Comparison of ENCODE assay signal across 14 cellular contexts in the genomic region with DNA sequence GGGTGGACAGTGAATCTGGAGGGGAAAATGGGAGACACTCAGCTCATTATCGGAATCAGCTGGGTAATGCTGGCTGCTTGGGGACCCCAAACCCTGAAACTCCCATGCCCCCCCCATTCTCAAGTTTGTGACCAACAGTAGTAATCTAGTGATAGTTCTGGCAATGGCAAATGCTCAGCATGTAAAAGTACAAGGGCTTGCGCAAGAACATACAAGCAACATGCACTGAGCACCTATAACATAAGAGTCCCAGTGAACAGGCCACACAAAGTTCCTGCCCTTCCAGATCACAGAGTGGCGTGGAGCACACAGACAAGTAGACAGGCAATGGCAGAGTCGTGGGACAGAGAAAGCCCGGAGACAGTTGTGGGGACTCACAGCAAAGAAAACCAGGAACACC.
"Had no signal": no experiment of that assay in that cellular context is flagged by ENCODE, and none has a peak within 500 bp of the region (broad histone marks: within the 10 kb centered on the region; RNA-seq: fewer than 3 reads in every experiment).

No MANE protein-coding gene starts in this region.

- H3K36me3 ChIP-seq: esophagus squamous epithelium, vagina had no signal

- DNase-seq: activated CD4-positive, alpha-beta T cell treated with anti-CD3 and anti-CD28 coated beads, Interleukin-2, amount 10 ng/mL, durations not matched to agents 7 days and 5 days; activated CD8-positive, alpha-beta memory T cell treated with anti-CD3 and anti-CD28 coated beads, Interleukin-2, amount 50 U/mL, for 48 hours; activated gamma-delta T cell treated with Interleukin-2 at 50 U/mL for 16 hours; activated naive CD8-positive, alpha-beta T cell treated with anti-CD3 and anti-CD28 coated beads, Interleukin-2, amount 10 ng/mL, durations not matched to agents 7 days and 5 days; activated T-cell treated with anti-CD3 and anti-CD28 coated beads, Interleukin-2, amount 50 U/mL, for 72 hours; cerebellar nuclear complex; effector CD8-positive, alpha-beta T cell; esophagus squamous epithelium; glutamatergic neuron; hypothalamus; stimulated activated CD4-positive, alpha-beta T cell treated with anti-CD3 and anti-CD28 coated beads, Interleukin-2, amount 100 ng/mL, for 48 hours had no signal

- ATAC-seq: activated T-cell treated with anti-CD3 and anti-CD28 coated beads, Interleukin-2, amount 50 U/mL, for 72 hours; stimulated activated memory B cell treated with anti-CD40 and anti-IgM and Interleukin-4, amounts not matched to agents 10 μg/mL and 1 μg/mL and 100 μg/mL, for 72 hours had no signal

- H3K9me3 Mint-ChIP-seq: activated CD4-positive, alpha-beta T cell treated with anti-CD3 and anti-CD28 coated beads, Interleukin-2, amount 10 ng/mL, durations not matched to agents 7 days and 5 days; activated naive CD8-positive, alpha-beta T cell treated with anti-CD3 and anti-CD28 coated beads, Interleukin-2, amount 10 ng/mL, durations not matched to agents 7 days and 5 days; activated T-cell treated with anti-CD3 and anti-CD28 coated beads, Interleukin-2, amount 50 U/mL, for 72 hours had no signal

- H3K9me3 ChIP-seq: esophagus squamous epithelium, vagina had no signal

- H3K36me3 Mint-ChIP-seq: activated naive CD8-positive, alpha-beta T cell treated with anti-CD3 and anti-CD28 coated beads, Interleukin-2, amount 10 ng/mL, durations not matched to agents 7 days and 5 days; brain; stimulated activated memory B cell treated with anti-CD40 and anti-IgM and Interleukin-4, amounts not matched to agents 10 μg/mL and 1 μg/mL and 100 μg/mL, for 72 hours had no signal

- H3K27ac Mint-ChIP-seq: activated CD4-positive, alpha-beta T cell treated with anti-CD3 and anti-CD28 coated beads, Interleukin-2, amount 10 ng/mL, durations not matched to agents 7 days and 5 days; activated naive CD8-positive, alpha-beta T cell treated with anti-CD3 and anti-CD28 coated beads, Interleukin-2, amount 10 ng/mL, durations not matched to agents 7 days and 5 days; activated T-cell treated with anti-CD3 and anti-CD28 coated beads, Interleukin-2, amount 50 U/mL, for 72 hours; brain; stimulated activated memory B cell treated with anti-CD40 and anti-IgM and Interleukin-4, amounts not matched to agents 10 μg/mL and 1 μg/mL and 100 μg/mL, for 72 hours had no signal

- H3K27me3 ChIP-seq: esophagus squamous epithelium, vagina had no signal

- H3K4me3 ChIP-seq: esophagus squamous epithelium, vagina had no signal

- H3K4me1 Mint-ChIP-seq: activated CD4-positive, alpha-beta T cell treated with anti-CD3 and anti-CD28 coated beads, Interleukin-2, amount 10 ng/mL, durations not matched to agents 7 days and 5 days; brain; stimulated activated memory B cell treated with anti-CD40 and anti-IgM and Interleukin-4, amounts not matched to agents 10 μg/mL and 1 μg/mL and 100 μg/mL, for 72 hours had no signal

- H3K27ac ChIP-seq: esophagus squamous epithelium, vagina had no signal

- H3K4me3 Mint-ChIP-seq: activated CD4-positive, alpha-beta T cell treated with anti-CD3 and anti-CD28 coated beads, Interleukin-2, amount 10 ng/mL, durations not matched to agents 7 days and 5 days; activated naive CD8-positive, alpha-beta T cell treated with anti-CD3 and anti-CD28 coated beads, Interleukin-2, amount 10 ng/mL, durations not matched to agents 7 days and 5 days; activated T-cell treated with anti-CD3 and anti-CD28 coated beads, Interleukin-2, amount 50 U/mL, for 72 hours; brain; stimulated activated memory B cell treated with anti-CD40 and anti-IgM and Interleukin-4, amounts not matched to agents 10 μg/mL and 1 μg/mL and 100 μg/mL, for 72 hours had no signal
